ENCODE assay signal across 9 cellular contexts in the genomic region with DNA sequence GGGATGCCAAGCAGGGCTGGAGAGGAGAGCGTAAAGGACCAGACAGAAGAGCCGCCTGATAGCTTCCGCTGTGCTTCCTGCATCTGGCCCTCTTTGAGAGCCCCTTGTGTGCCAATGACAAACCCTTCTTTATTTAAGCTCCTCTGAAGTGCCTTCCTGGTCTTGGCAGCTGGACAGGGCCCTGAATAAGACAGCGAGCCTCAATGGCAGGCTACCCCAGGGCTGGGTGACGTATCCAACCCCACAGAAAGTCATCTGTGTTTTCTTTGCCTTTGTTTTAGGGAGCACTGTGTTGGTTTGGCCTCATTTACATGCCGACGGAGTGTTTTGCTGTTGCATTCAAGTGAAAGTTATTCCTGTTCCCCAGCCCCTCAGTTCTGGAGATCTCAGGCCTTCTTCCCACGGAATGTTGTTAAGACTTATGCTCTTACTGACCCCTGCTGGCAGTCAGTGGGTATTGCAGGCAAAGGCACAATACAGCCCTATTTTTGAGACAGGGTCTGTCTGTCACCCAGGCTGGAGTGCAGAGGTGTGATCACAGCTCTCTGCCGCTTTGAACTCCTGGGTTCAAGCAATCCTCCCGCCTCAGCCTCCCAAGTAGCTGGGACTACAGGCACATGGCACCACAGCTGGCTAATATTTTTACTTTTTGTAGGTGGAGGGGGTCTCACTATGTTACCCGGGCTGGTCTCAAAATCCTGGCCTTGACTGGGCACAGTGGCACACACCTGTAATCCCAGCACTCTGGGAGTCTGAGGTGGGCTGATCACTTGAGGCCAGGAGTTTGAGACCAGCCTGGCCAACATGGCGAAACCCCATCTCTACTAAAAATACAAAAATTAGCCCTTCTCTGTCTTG. TPM values are rescaled to one million over a fixed set of nuclear protein-coding genes. Genes with fewer than 3 reads are reported as not detected.
A peak's percentile ranks its signal among the peaks of the same experiment; 100 is the strongest.
DNase-seq lines count a peak whose midpoint lies in the region; ATAC-seq and TF ChIP-seq lines count a peak whose summit lies in the region.
"Had no signal": no experiment of that assay in that cellular context is flagged by ENCODE, and none has a peak within 500 bp of the region (broad histone marks: within the 10 kb centered on the region; RNA-seq: fewer than 3 reads in every experiment).

No MANE protein-coding gene starts in this region.

- TF ChIP-seq CTCF in LNCaP clone FGC (IDR thresholded peaks at IDR 0.05; ENCODE audit: control insufficient read depth, extremely low read depth, insufficient read depth) (peak; percentile 55), progenitor cell of endocrine pancreas (IDR thresholded peaks at IDR 0.05; ENCODE audit: unreplicated experiment) (peak; percentile 56)

- H3K9me3 Mint-ChIP-seq in progenitor cell of endocrine pancreas (ENCODE audit: low read depth): peaks cover 7% of the 10 kb centered on the region

- peak overlapping the region; percentile 69 for H3K27ac Mint-ChIP-seq in progenitor cell of endocrine pancreas
- H3K27ac Mint-ChIP-seq: activated T-helper 1 cell treated with anti-CD3 and anti-CD28 coated beads, Interleukin-12 subunit alpha, Interleukin-12 subunit beta, Interleukin-2, Interleukin-4 antibody, amounts not matched to agents 30 ng/mL and 10 ng/mL and 1 ng/mL, durations not matched to agents 14 hours and 24 hours and 36 hours had no signal

- no peaks in the 10 kb centered on the region for H3K27me3 Mint-ChIP-seq in progenitor cell of endocrine pancreas

- peaks cover 31% of the 10 kb centered on the region for H3K36me3 Mint-ChIP-seq in progenitor cell of endocrine pancreas (ENCODE audit: insufficient read depth)

- no peak for ATAC-seq in HG02759 (IDR thresholded peaks at IDR 0.05; ENCODE audit: unreplicated experiment)
- no peak for ATAC-seq in GM19351 (IDR thresholded peaks at IDR 0.05; ENCODE audit: unreplicated experiment)

- H3K4me3 ChIP-seq in LNCaP clone FGC (ENCODE audit: low read depth, low read length): no peak overlapping the region

- H3K4me3 Mint-ChIP-seq in progenitor cell of endocrine pancreas (ENCODE audit: low read depth): no peak overlapping the region
- H3K4me3 Mint-ChIP-seq: activated T-helper 1 cell treated with anti-CD3 and anti-CD28 coated beads, Interleukin-12 subunit alpha, Interleukin-12 subunit beta, Interleukin-2, Interleukin-4 antibody, amounts not matched to agents 30 ng/mL and 10 ng/mL and 1 ng/mL, durations not matched to agents 14 hours and 24 hours and 36 hours had no signal

- no peaks in the 10 kb centered on the region for H3K4me1 Mint-ChIP-seq in progenitor cell of endocrine pancreas (ENCODE audit: low read depth)

- peak; percentile 45 for DNase-seq in activated CD4-positive, alpha-beta T cell treated with anti-CD3 and anti-CD28 coated beads for 48 hours
- DNase-seq in activated CD4-positive, alpha-beta T cell treated with anti-CD3 and anti-CD28 coated beads for 4 hours: no peak
- DNase-seq in LNCaP clone FGC (ENCODE audit: low read depth) (no peak), cerebellar cortex (ENCODE audit: low spot score) (peak; percentile 34), progenitor cell of endocrine pancreas (ENCODE audit: low spot score, unreplicated experiment) (no peak), OCI-M2 (lab: John Stamatoyannopoulos, UW; ENCODE audit: unreplicated experiment) (no peak)

RNA-seq across cellular contexts. Expression of gene CCL25, which starts 16.8 kb away (rescaled TPM):
- total RNA-seq in progenitor cell of endocrine pancreas: not detected in 2 replicates
- total RNA-seq: activated T-helper 1 cell treated with anti-CD3 and anti-CD28 coated beads, Interleukin-12 subunit alpha, Interleukin-12 subunit beta, Interleukin-2, Interleukin-4 antibody, amounts not matched to agents 30 ng/mL and 10 ng/mL and 1 ng/mL, durations not matched to agents 14 hours and 24 hours and 36 hours had no signal

Comparison
In these comparisons a context has a peak if more than half of its experiments do, and no peak if none do; other contexts are left out.
1. DNase-seq: peak in activated CD4-positive, alpha-beta T cell treated with anti-CD3 and anti-CD28 coated beads for 48 hours (single experiment) and cerebellar cortex (single experiment); none in activated CD4-positive, alpha-beta T cell treated with anti-CD3 and anti-CD28 coated beads for 4 hours (0 of 2), LNCaP clone FGC (single experiment), progenitor cell of endocrine pancreas (single experiment) and OCI-M2 (single experiment).